Comparison of ENCODE assay signal across 8 cellular contexts in genomic region chr11:57751676-57752253, GRCh38. TPM values are rescaled to one million over a fixed set of nuclear protein-coding genes. Genes with fewer than 3 reads are reported as not detected.
DNase-seq lines count a peak whose midpoint lies in the region; ATAC-seq and TF ChIP-seq lines count a peak whose summit lies in the region.

Gene BTBD18 (minus strand): TSS chr11:57751819. CDS start chr11:57751188, 631 bp downstream.

- CTCF ChIA-PET in T-cell (lab: Charles Lee) = interaction anchor here (0.6 to 2.2 kb wide), 6 partner anchors 17 to 406 kb away, joined by 3 to 26 read pairs (median 3); no protein-coding TSS in a partner anchor

- H3K4me1 ChIP-seq in DOHH2 (ENCODE audit: control insufficient read depth, low read length) = no peaks in the 10 kb centered on the region

- H3K4me3 Mint-ChIP-seq in T-cell = no peak within 1 kb of the TSS

- no peaks in the 10 kb centered on the region for H3K9me3 Mint-ChIP-seq in T-cell

- POLR2A ChIA-PET in T-cell (lab: Charles Lee) = interaction anchor here in 1 of 2 donors (0.6 kb wide), 1 partner anchor 49 kb away, joined by 3 read pairs; no protein-coding TSS in a partner anchor

- H3K27ac Mint-ChIP-seq in T-cell = peak within 1 kb of the TSS; percentile 24 to 68

- H3K9me3 ChIP-seq in DOHH2 (ENCODE audit: control insufficient read depth, insufficient read depth, low read length) = no peaks in the 10 kb centered on the region

- no peaks in the 10 kb centered on the region for H3K36me3 Mint-ChIP-seq in T-cell

- ATAC-seq in T-cell (replicated peaks in 1 of 4) (no peak), GM21515 (IDR thresholded peaks at IDR 0.05; ENCODE audit: unreplicated experiment) (no peak), GM19328 (IDR thresholded peaks at IDR 0.05; ENCODE audit: unreplicated experiment) (no peak)

- peak; percentile 55 for TF ChIP-seq CTCF in DOHH2 (IDR thresholded peaks at IDR 0.05; ENCODE audit: low read depth, low read length, poor library complexity, severe bottlenecking)

- DNase-seq in HT-29 (ENCODE audit: low spot score) (peak; percentile 87), T-cell (no peak), foreskin melanocyte (peak; percentile 42), putamen (ENCODE audit: low spot score) (peak; percentile 20), posterior cingulate gyrus (no peak)

- H3K36me3 ChIP-seq in DOHH2 (ENCODE audit: control insufficient read depth, low read length) = 0 out of 2 replicates have a peak, but pooled peaks cover 4% of the 10 kb centered on the region

- H3K4me1 Mint-ChIP-seq in T-cell = peaks cover 9 to 15% (median 13%) of the 10 kb centered on the region in 3 donors

- no peaks in the 10 kb centered on the region for H3K27me3 Mint-ChIP-seq in T-cell

- peaks cover 14% of the 10 kb centered on the region for H3F3A ChIP-seq in DOHH2 (ENCODE audit: control insufficient read depth, insufficient read depth)

- no peak within 1 kb of the TSS for H3K27ac ChIP-seq in DOHH2 (ENCODE audit: low read depth, low read length)

- H3K27me3 ChIP-seq in DOHH2 (ENCODE audit: control insufficient read depth, low read length) = no peaks in the 10 kb centered on the region

- no peak within 1 kb of the TSS for H3K4me2 ChIP-seq in DOHH2 (ENCODE audit: low read length)

- intact Hi-C loops in posterior cingulate gyrus (cut with DNase I) = loop anchor here (5.0 to 10.0 kb wide), 2 partner anchors 51 to 763 kb away; no protein-coding TSS in a partner anchor

- H3K9me2 ChIP-seq in DOHH2 (replicated peaks; ENCODE audit: control insufficient read depth, low read length) = no peaks in the 10 kb centered on the region

- H3K79me2 ChIP-seq in DOHH2 (ENCODE audit: control insufficient read depth, low read length) = no peaks in the 10 kb centered on the region

- no peaks in the 10 kb centered on the region for H4K20me1 ChIP-seq in DOHH2 (ENCODE audit: control insufficient read depth, insufficient read depth, low read depth, low read length)

- H3K4me3 ChIP-seq in DOHH2 (ENCODE audit: low read length) = no peak within 1 kb of the TSS

RNA-seq across cellular contexts. Expression of gene BTBD18, which starts in this region (rescaled TPM):
- not detected in 2 replicates for total RNA-seq in HT-29 (2014; rRNA removed; shearing (Covaris generic))
- total RNA-seq in T-cell = under 1 TPM in 2 of 5 donors, not detected in 3; 0.09 to 0.23 TPM

Comparison
In these comparisons a context has a peak if more than half of its experiments do, and no peak if none do; other contexts are left out.
1. Peak in DNase-seq in HT-29; RNA of the gene not detected or under 1 TPM.
2. DNase-seq: peak in foreskin melanocyte (single experiment) and putamen (single experiment); none in T-cell (0 of 34) and posterior cingulate gyrus (0 of 10).